In the genomic region with DNA sequence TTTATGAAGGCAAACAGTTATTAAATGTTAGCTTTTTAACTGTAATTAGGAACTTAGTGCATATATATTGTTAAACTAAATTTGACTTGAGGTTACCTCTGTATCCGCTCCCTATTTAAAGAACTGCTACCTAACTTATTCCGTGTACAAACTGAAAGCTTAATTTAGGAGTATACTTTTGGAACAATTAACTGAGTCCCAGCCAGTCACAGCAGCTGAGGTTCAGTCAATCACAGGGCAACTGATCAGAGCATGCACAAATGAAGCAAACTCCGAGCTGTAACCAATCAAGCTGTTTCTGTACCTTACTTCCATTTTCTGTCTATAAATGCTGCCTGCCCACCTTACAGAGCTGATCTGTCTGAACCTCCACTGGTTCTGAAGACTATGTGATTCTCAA, we compare ENCODE assay signal across 20 cellular contexts.
DNase-seq lines count a peak whose midpoint lies in the region; ATAC-seq and TF ChIP-seq lines count a peak whose summit lies in the region.
"Had no signal": no experiment of that assay in that cellular context is flagged by ENCODE, and none has a peak within 500 bp of the region (broad histone marks: within the 10 kb centered on the region; RNA-seq: fewer than 3 reads in every experiment).

No MANE protein-coding gene starts in this region.

- H3K27ac ChIP-seq in skeletal muscle tissue (ENCODE audit: low read depth, low read length), result peak overlapping the region; percentile 21
- H3K27ac ChIP-seq: BLaER1 had no signal

- no peak for DNase-seq in natural killer cell
- no peak for DNase-seq in natural killer cell treated with Interleukin-12 subunit alpha and Interleukin-12 subunit beta and Interleukin-15 and Interleukin-18, amount 100 ng/mL, for 72 hours (ENCODE audit: low spot score)
- no peak for DNase-seq in nephron progenitor cell
- DNase-seq in GM03348 (ENCODE audit: low spot score), result no peak
- no peak for DNase-seq in stimulated activated CD4-positive, alpha-beta T cell treated with anti-CD3 and anti-CD28 coated beads, Interleukin-12 subunit alpha, Interleukin-12 subunit beta, amount 100 ng/mL, for 4 hours
- DNase-seq: 8988T; ACHN; BE2C; C1 segment of cervical spinal cord; Calu3; CD4-positive, alpha-beta memory T cell; CD4-positive, CD25-positive, alpha-beta regulatory T cell; CD8-positive, alpha-beta memory T cell; COR-L47; DMS79 treated with DMSO at 0.1 percent for 48 hours; GF-D8 had no signal

- H3K27ac Mint-ChIP-seq in natural killer cell (peak overlapping the region in 1 of 2 donors; percentile 79), nephron progenitor cell (peak overlapping the region; percentile 87)
- no peak overlapping the region for H3K27ac Mint-ChIP-seq in natural killer cell treated with Interleukin-12 subunit alpha and Interleukin-12 subunit beta and Interleukin-15 and Interleukin-18, amount 100 ng/mL, for 72 hours
- H3K27ac Mint-ChIP-seq: CD14-positive monocyte had no signal

- H3K4me3 ChIP-seq in skeletal muscle tissue (ENCODE audit: low read length in 3 of 3), result no peak overlapping the region
- H3K4me3 ChIP-seq: BLaER1, GM12878 had no signal

- H3K27me3 Mint-ChIP-seq in natural killer cell (ENCODE audit: low read depth in 2 of 2) (peaks cover 24 to 37% of the 10 kb centered on the region in 2 donors), nephron progenitor cell (ENCODE audit: low read depth, poor library complexity) (peaks cover 4% of the 10 kb centered on the region)
- H3K27me3 Mint-ChIP-seq in natural killer cell treated with Interleukin-12 subunit alpha and Interleukin-12 subunit beta and Interleukin-15 and Interleukin-18, amount 100 ng/mL, for 72 hours, result peaks cover 16 to 21% of the 10 kb centered on the region in 2 donors
- H3K27me3 Mint-ChIP-seq: CD4-positive, alpha-beta memory T cell; CD4-positive, CD25-positive, alpha-beta regulatory T cell had no signal

- H3K9me3 Mint-ChIP-seq in natural killer cell (peaks cover 0 to 3% of the 10 kb centered on the region in 2 donors), nephron progenitor cell (peaks cover 7% of the 10 kb centered on the region)
- H3K9me3 Mint-ChIP-seq in natural killer cell treated with Interleukin-12 subunit alpha and Interleukin-12 subunit beta and Interleukin-15 and Interleukin-18, amount 100 ng/mL, for 72 hours, result no peaks in the 10 kb centered on the region
- H3K9me3 Mint-ChIP-seq: CD4-positive, CD25-positive, alpha-beta regulatory T cell had no signal

- H3K36me3 ChIP-seq in skeletal muscle tissue (ENCODE audit: control insufficient read depth in 3 of 3, insufficient read depth in 3 of 3, low read length in 3 of 3), result peaks cover 0 to 19% (median 0%) of the 10 kb centered on the region in 3 donors
- H3K36me3 ChIP-seq: BE2C had no signal

- H3K36me3 Mint-ChIP-seq in natural killer cell, result peaks cover 8% of the 10 kb centered on the region
- peaks cover 14% of the 10 kb centered on the region for H3K36me3 Mint-ChIP-seq in natural killer cell treated with Interleukin-12 subunit alpha and Interleukin-12 subunit beta and Interleukin-15 and Interleukin-18, amount 100 ng/mL, for 72 hours
- H3K36me3 Mint-ChIP-seq in nephron progenitor cell (ENCODE audit: low read depth), result peaks cover 36% of the 10 kb centered on the region

- H3K4me1 ChIP-seq in skeletal muscle tissue (ENCODE audit: control insufficient read depth in 3 of 3, insufficient read depth in 3 of 3, low read length in 3 of 3), result no peaks in the 10 kb centered on the region
- H3K4me1 ChIP-seq: BE2C, BLaER1 had no signal

- no peak for TF ChIP-seq CTCF in natural killer cell (IDR thresholded peaks at IDR 0.05)
- TF ChIP-seq CTCF in nephron progenitor cell (IDR thresholded peaks at IDR 0.05), result no peak

- ATAC-seq in natural killer cell, result no peak
- ATAC-seq in natural killer cell treated with Interleukin-12 subunit alpha and Interleukin-12 subunit beta and Interleukin-15 and Interleukin-18, amount 100 ng/mL, for 72 hours, result no peak
- ATAC-seq: GM12878 had no signal

- H3K4me1 Mint-ChIP-seq in natural killer cell (peaks cover 19% of the 10 kb centered on the region in 2 donors), nephron progenitor cell (no peaks in the 10 kb centered on the region)
- H3K4me1 Mint-ChIP-seq in natural killer cell treated with Interleukin-12 subunit alpha and Interleukin-12 subunit beta and Interleukin-15 and Interleukin-18, amount 100 ng/mL, for 72 hours (ENCODE audit: low read depth in 2 of 2), result peaks cover 14 to 17% of the 10 kb centered on the region in 2 donors
- H3K4me1 Mint-ChIP-seq: CD14-positive monocyte had no signal

- peak overlapping the region; percentile 74 for H3K4me3 Mint-ChIP-seq in natural killer cell
- no peak overlapping the region for H3K4me3 Mint-ChIP-seq in natural killer cell treated with Interleukin-12 subunit alpha and Interleukin-12 subunit beta and Interleukin-15 and Interleukin-18, amount 100 ng/mL, for 72 hours
- H3K4me3 Mint-ChIP-seq in nephron progenitor cell, result no peak overlapping the region
- H3K4me3 Mint-ChIP-seq: CD14-positive monocyte; CD4-positive, alpha-beta memory T cell; CD4-positive, CD25-positive, alpha-beta regulatory T cell; CD8-positive, alpha-beta memory T cell had no signal

- intact Hi-C loops in natural killer cell (cut with micrococcal nuclease), result no loop called here

- peaks cover 0 to 3% (median 0%) of the 10 kb centered on the region in 3 donors for H3K9me3 ChIP-seq in skeletal muscle tissue (ENCODE audit: control insufficient read depth in 3 of 3, low read length in 3 of 3)
- H3K9me3 ChIP-seq: BE2C, BLaER1 had no signal

- no peaks in the 10 kb centered on the region for H3K27me3 ChIP-seq in skeletal muscle tissue (ENCODE audit: control insufficient read depth in 3 of 3, insufficient read depth in 3 of 3, low read length in 3 of 3)
- H3K27me3 ChIP-seq: BE2C, BLaER1 had no signal

- H3K9ac ChIP-seq in skeletal muscle tissue (ENCODE audit: low read depth in 1 of 3, low read length in 3 of 3), result peak overlapping the region in 1 of 3 donors; percentile 30
- H3K9ac ChIP-seq: BLaER1 had no signal
